14 cellular contexts compared by ENCODE assay signal in genomic region chrX:2552621-2553297, GRCh38. TPM values are rescaled to one million over a fixed set of nuclear protein-coding genes. Genes with fewer than 3 reads are reported as not detected.
DNase-seq lines count a peak whose midpoint lies in the region; ATAC-seq and TF ChIP-seq lines count a peak whose summit lies in the region.
"Had no signal": no experiment of that assay in that cellular context is flagged by ENCODE, and none has a peak within 500 bp of the region (broad histone marks: within the 10 kb centered on the region; RNA-seq: fewer than 3 reads in every experiment).

No MANE protein-coding gene starts in this region.

- no peak for ATAC-seq in stimulated activated effector memory CD8-positive, alpha-beta T cell treated with anti-CD3 and anti-CD28 coated beads, Interleukin-12 subunit alpha, Interleukin-12 subunit beta, amount 100 ng/mL, for 72 hours
- no peak for ATAC-seq in activated CD8-positive, alpha-beta T cell treated with anti-CD3 and anti-CD28 coated beads, Interleukin-2, amount 10 ng/mL, durations not matched to agents 7 days and 5 days

- H3K4me3 Mint-ChIP-seq in stimulated activated effector memory CD8-positive, alpha-beta T cell treated with anti-CD3 and anti-CD28 coated beads, Interleukin-12 subunit alpha, Interleukin-12 subunit beta, amount 100 ng/mL, for 72 hours, result no peak overlapping the region
- no peak overlapping the region for H3K4me3 Mint-ChIP-seq in activated CD8-positive, alpha-beta T cell treated with anti-CD3 and anti-CD28 coated beads, Interleukin-2, amount 10 ng/mL, durations not matched to agents 7 days and 5 days
- H3K4me3 Mint-ChIP-seq: activated naive CD8-positive, alpha-beta T cell had no signal

- in situ Hi-C loops in astrocyte of the spinal cord (cut with HindIII; ENCODE audit: low sequenced_read_pairs), result no loop called here

- CTCF ChIA-PET in AG04449 (lab: Yijun Ruan, JAX), result no interaction called here
- CTCF ChIA-PET in activated CD8-positive, alpha-beta T cell treated with anti-CD3 and anti-CD28 coated beads, Interleukin-2, amount 10 ng/mL, durations not matched to agents 7 days and 5 days (lab: Charles Lee), result no interaction called here

- no peaks in the 10 kb centered on the region for H3K9me3 Mint-ChIP-seq in stimulated activated effector memory CD8-positive, alpha-beta T cell treated with anti-CD3 and anti-CD28 coated beads, Interleukin-12 subunit alpha, Interleukin-12 subunit beta, amount 100 ng/mL, for 72 hours
- no peaks in the 10 kb centered on the region for H3K9me3 Mint-ChIP-seq in activated CD8-positive, alpha-beta T cell treated with anti-CD3 and anti-CD28 coated beads, Interleukin-2, amount 10 ng/mL, durations not matched to agents 7 days and 5 days (ENCODE audit: insufficient read depth)

- H3K27me3 Mint-ChIP-seq in activated CD8-positive, alpha-beta T cell treated with anti-CD3 and anti-CD28 coated beads, Interleukin-2, amount 10 ng/mL, durations not matched to agents 7 days and 5 days (ENCODE audit: low read depth), result peaks cover 3% of the 10 kb centered on the region

- no peaks in the 10 kb centered on the region for H3K4me1 Mint-ChIP-seq in stimulated activated effector memory CD8-positive, alpha-beta T cell treated with anti-CD3 and anti-CD28 coated beads, Interleukin-12 subunit alpha, Interleukin-12 subunit beta, amount 100 ng/mL, for 72 hours
- no peaks in the 10 kb centered on the region for H3K4me1 Mint-ChIP-seq in activated CD8-positive, alpha-beta T cell treated with anti-CD3 and anti-CD28 coated beads, Interleukin-2, amount 10 ng/mL, durations not matched to agents 7 days and 5 days (ENCODE audit: low read depth)

- no peak overlapping the region for H3K27ac Mint-ChIP-seq in stimulated activated effector memory CD8-positive, alpha-beta T cell treated with anti-CD3 and anti-CD28 coated beads, Interleukin-12 subunit alpha, Interleukin-12 subunit beta, amount 100 ng/mL, for 72 hours
- H3K27ac Mint-ChIP-seq in activated CD8-positive, alpha-beta T cell treated with anti-CD3 and anti-CD28 coated beads, Interleukin-2, amount 10 ng/mL, durations not matched to agents 7 days and 5 days, result no peak overlapping the region
- H3K27ac Mint-ChIP-seq: activated naive CD8-positive, alpha-beta T cell had no signal

- POLR2A ChIA-PET in AG04449 (lab: Yijun Ruan, JAX), result no interaction called here
- POLR2A ChIA-PET in activated CD8-positive, alpha-beta T cell treated with anti-CD3 and anti-CD28 coated beads, Interleukin-2, amount 10 ng/mL, durations not matched to agents 7 days and 5 days (lab: Charles Lee), result no interaction called here

- no peaks in the 10 kb centered on the region for H3K36me3 Mint-ChIP-seq in stimulated activated effector memory CD8-positive, alpha-beta T cell treated with anti-CD3 and anti-CD28 coated beads, Interleukin-12 subunit alpha, Interleukin-12 subunit beta, amount 100 ng/mL, for 72 hours
- H3K36me3 Mint-ChIP-seq in activated CD8-positive, alpha-beta T cell treated with anti-CD3 and anti-CD28 coated beads, Interleukin-2, amount 10 ng/mL, durations not matched to agents 7 days and 5 days (ENCODE audit: low read depth), result no peaks in the 10 kb centered on the region
- H3K36me3 Mint-ChIP-seq: activated naive CD8-positive, alpha-beta T cell had no signal

- no peak overlapping the region for H3K4me3 ChIP-seq in AG04449 (ENCODE audit: low read depth, low read length)
- no peak overlapping the region for H3K4me3 ChIP-seq in HFF-Myc (replicated peaks; ENCODE audit: low read depth, low read length)
- H3K4me3 ChIP-seq in astrocyte of the spinal cord (ENCODE audit: low read depth, low read length), result no peak overlapping the region
- H3K4me3 ChIP-seq: dorsolateral prefrontal cortex, sigmoid colon, tibial nerve had no signal

- DNase-seq in AG04449 (ENCODE audit: low read depth, low spot score) (peak; percentile 73), HFF-Myc (ENCODE audit: extremely low read depth, low read depth) (peak; percentile 61), astrocyte of the spinal cord (ENCODE audit: low read depth, low spot score) (peak; percentile 59), kidney tubule cell (ENCODE audit: low spot score) (peak; percentile 86), activated gamma-delta T cell (lab: John Stamatoyannopoulos, UW) (no peak), COR-L47 (lab: John Stamatoyannopoulos, UW) (no peak)
- DNase-seq in stimulated activated effector memory CD8-positive, alpha-beta T cell treated with anti-CD3 and anti-CD28 coated beads, Interleukin-12 subunit alpha, Interleukin-12 subunit beta, amount 100 ng/mL, for 72 hours (ENCODE audit: low spot score in 2 of 2), result no peak
- no peak for DNase-seq in activated CD8-positive, alpha-beta T cell treated with anti-CD3 and anti-CD28 coated beads, Interleukin-2, amount 10 ng/mL, durations not matched to agents 7 days and 5 days
- DNase-seq: dorsolateral prefrontal cortex, GF-D8, NCI-H1930, sigmoid colon had no signal

- TF ChIP-seq CTCF in AG04449 (IDR thresholded peaks at IDR 0.05; ENCODE audit: insufficient read depth, low read length, missing control alignments) (no peak), HFF-Myc (IDR thresholded peaks at IDR 0.05; ENCODE audit: low read depth, low read length, missing control alignments) (no peak), astrocyte of the spinal cord (IDR thresholded peaks at IDR 0.05; ENCODE audit: low read depth, low read length) (no peak)

RNA-seq across cellular contexts. Expression of gene DHRSX, which starts 52.0 kb away (rescaled TPM):
- 10 to 100 TPM; 16.2 to 18.9 TPM for total RNA-seq in activated CD8-positive, alpha-beta T cell treated with anti-CD3 and anti-CD28 coated beads, Interleukin-2, amount 10 ng/mL, durations not matched to agents 7 days and 5 days

RNA-seq across cellular contexts. Expression of gene ZBED1, which starts 52.0 kb away (rescaled TPM):
- total RNA-seq in activated CD8-positive, alpha-beta T cell treated with anti-CD3 and anti-CD28 coated beads, Interleukin-2, amount 10 ng/mL, durations not matched to agents 7 days and 5 days, result 10 to 100 TPM; 36.7 to 40.3 TPM

Comparison
In these comparisons a context has a peak if more than half of its experiments do, and no peak if none do; other contexts are left out.
1. DNase-seq: peak in AG04449 (single experiment), HFF-Myc (single experiment), astrocyte of the spinal cord (single experiment) and kidney tubule cell (single experiment); none in stimulated activated effector memory CD8-positive, alpha-beta T cell treated with anti-CD3 and anti-CD28 coated beads, Interleukin-12 subunit alpha, Interleukin-12 subunit beta, amount 100 ng/mL, for 72 hours (0 of 2), activated CD8-positive, alpha-beta T cell treated with anti-CD3 and anti-CD28 coated beads, Interleukin-2, amount 10 ng/mL, durations not matched to agents 7 days and 5 days (single experiment), activated gamma-delta T cell (single experiment) and COR-L47 (single experiment).